In the genomic region with DNA sequence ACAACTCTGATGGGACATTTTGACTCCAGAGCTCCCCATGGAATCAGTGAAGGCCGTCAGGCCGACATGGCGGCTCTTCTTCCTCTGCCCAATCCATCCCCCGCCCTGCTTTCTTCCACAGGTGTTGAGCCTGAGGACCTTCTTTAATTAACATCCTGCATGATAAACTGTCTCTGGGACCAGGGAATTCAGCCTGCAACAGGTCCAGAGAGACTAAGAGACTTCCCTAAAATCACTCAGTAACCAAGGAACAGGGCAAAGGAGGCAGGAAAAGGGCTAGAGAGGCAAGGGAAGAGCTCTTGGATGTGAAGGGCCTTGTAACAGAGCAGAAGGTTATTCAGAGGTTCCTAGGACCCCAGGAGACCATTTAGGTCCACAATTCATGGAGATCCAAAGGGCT, we compare ENCODE assay signal across 20 cellular contexts. TPM values are rescaled to one million over a fixed set of nuclear protein-coding genes. Genes with fewer than 3 reads are reported as not detected.
DNase-seq lines count a peak whose midpoint lies in the region; ATAC-seq, FAIRE-seq and TF ChIP-seq lines count a peak whose summit lies in the region.
"Had no signal": no experiment of that assay in that cellular context is flagged by ENCODE, and none has a peak within 500 bp of the region (broad histone marks: within the 10 kb centered on the region; RNA-seq: fewer than 3 reads in every experiment).

No MANE protein-coding gene starts in this region.

- H3K9me3 Mint-ChIP-seq in activated CD4-positive, alpha-beta T cell treated with anti-CD3 and anti-CD28 coated beads, Interleukin-2, amount 10 ng/mL, durations not matched to agents 7 days and 5 days = no peaks in the 10 kb centered on the region
- H3K9me3 Mint-ChIP-seq in IgD-negative memory B cell = no peaks in the 10 kb centered on the region
- H3K9me3 Mint-ChIP-seq: CD4-positive, alpha-beta T cell had no signal

- H3K27ac ChIP-seq in GM12878 (ENCODE audit: control insufficient read depth, insufficient read depth) (peak overlapping the region; percentile 87), parathyroid adenoma (no peak overlapping the region), small intestine (ENCODE audit: low read depth in 1 of 2, low read length in 1 of 2) (no peak overlapping the region)
- H3K27ac ChIP-seq: 22Rv1, HL-60 had no signal

- H3K36me3 ChIP-seq in GM12878 (ENCODE audit: control insufficient read depth in 2 of 2, insufficient read depth in 2 of 2, low read length in 1 of 2) = no peaks in the 10 kb centered on the region
- H3K36me3 ChIP-seq in parathyroid adenoma (ENCODE audit: control insufficient read depth, insufficient read depth, low read length) = no peaks in the 10 kb centered on the region
- H3K36me3 ChIP-seq in small intestine (ENCODE audit: control insufficient read depth in 2 of 2, insufficient read depth in 2 of 2, low read length in 2 of 2) = no peaks in the 10 kb centered on the region

- RAD21 ChIA-PET in GM12878 (lab: Charles Lee; ENCODE audit: unreplicated experiment) = interaction anchor here (2.1 to 2.3 kb wide), 2 partner anchors 9 to 50 kb away, joined by 9 to 17 read pairs; no protein-coding TSS in a partner anchor

- H3K9me3 ChIP-seq in GM12878 (replicated peaks; ENCODE audit: control insufficient read depth, insufficient read depth, low read length) (no peaks in the 10 kb centered on the region), parathyroid adenoma (ENCODE audit: control insufficient read depth, low read length) (no peaks in the 10 kb centered on the region), small intestine (ENCODE audit: control insufficient read depth, low read depth) (no peaks in the 10 kb centered on the region)
- H3K9me3 ChIP-seq: Caco-2 had no signal

- BruUV-seq in GM12878 (replicated peaks; lab: Mats Ljungman, UMichigan) = no TSS peak

- peaks cover 12% of the 10 kb centered on the region for H3K27me3 Mint-ChIP-seq in activated CD4-positive, alpha-beta T cell treated with anti-CD3 and anti-CD28 coated beads, Interleukin-2, amount 10 ng/mL, durations not matched to agents 7 days and 5 days
- H3K27me3 Mint-ChIP-seq in IgD-negative memory B cell = no peaks in the 10 kb centered on the region

- no peak overlapping the region for H3K4me3 Mint-ChIP-seq in activated CD4-positive, alpha-beta T cell treated with anti-CD3 and anti-CD28 coated beads, Interleukin-2, amount 10 ng/mL, durations not matched to agents 7 days and 5 days
- peak overlapping the region in 2 of 4 donors; percentile 16 to 62 for H3K4me3 Mint-ChIP-seq in IgD-negative memory B cell
- H3K4me3 Mint-ChIP-seq: CD4-positive, alpha-beta T cell had no signal

- in situ Hi-C loops in GM12878 (cut with MboI) = loop anchor here (10.0 kb wide), 1 partner anchor 458 kb away; a partner anchor contains a TSS

- H3K27ac Mint-ChIP-seq in activated CD4-positive, alpha-beta T cell treated with anti-CD3 and anti-CD28 coated beads, Interleukin-2, amount 10 ng/mL, durations not matched to agents 7 days and 5 days = peak overlapping the region; percentile 67
- H3K27ac Mint-ChIP-seq in IgD-negative memory B cell = peak overlapping the region in 2 of 3 donors; percentile 61 to 93
- H3K27ac Mint-ChIP-seq: CD4-positive, alpha-beta T cell had no signal

- ATAC-seq in GM12878 = no peak
- no peak for ATAC-seq in activated CD4-positive, CD25-positive, alpha-beta regulatory T cell treated with anti-CD3 and anti-CD28 coated beads, Interleukin-2, amount 50 U/mL, for 24 hours
- ATAC-seq: SK-N-SH treated with all-trans-retinoic acid at 6 μM for 48 hours had no signal

- FAIRE-seq in GM12878 (lab: Jason Lieb, UNC) = no peak
- FAIRE-seq in small intestine (lab: Jason Lieb, UNC) = no peak

- peak overlapping the region; percentile 29 for H2AFZ ChIP-seq in GM12878 (ENCODE audit: control insufficient read depth, low read depth, low read length)
- peak overlapping the region; percentile 21 for H2AFZ ChIP-seq in parathyroid adenoma

- TF ChIP-seq RAD21 in GM12878 (IDR thresholded peaks at IDR 0.05; ENCODE audit: insufficient read depth, low read depth, low read length) = no peak

- intact Hi-C loops in GM12878 (cut with micrococcal nuclease; ENCODE audit: unreplicated experiment) = loop anchor here (5.0 to 10.0 kb wide), 3 partner anchors 458 to 978 kb away; a partner anchor contains a TSS

- no peaks in the 10 kb centered on the region for H4K20me1 ChIP-seq in GM12878 (ENCODE audit: control insufficient read depth, insufficient read depth)

- peaks cover 41% of the 10 kb centered on the region for H3K4me1 Mint-ChIP-seq in activated CD4-positive, alpha-beta T cell treated with anti-CD3 and anti-CD28 coated beads, Interleukin-2, amount 10 ng/mL, durations not matched to agents 7 days and 5 days
- peaks cover 52 to 55% (median 54%) of the 10 kb centered on the region in 3 donors for H3K4me1 Mint-ChIP-seq in IgD-negative memory B cell

- H3K36me3 Mint-ChIP-seq in activated CD4-positive, alpha-beta T cell treated with anti-CD3 and anti-CD28 coated beads, Interleukin-2, amount 10 ng/mL, durations not matched to agents 7 days and 5 days (ENCODE audit: low read depth) = no peaks in the 10 kb centered on the region
- H3K36me3 Mint-ChIP-seq in IgD-negative memory B cell = peaks cover 2% of the 10 kb centered on the region

- H3K79me2 ChIP-seq in GM12878 (ENCODE audit: control insufficient read depth, insufficient read depth, low read length) (peaks cover 16% of the 10 kb centered on the region), parathyroid adenoma (no peaks in the 10 kb centered on the region)

- H3K4me3 ChIP-seq in GM12878 (no peak overlapping the region), parathyroid adenoma (ENCODE audit: low read depth, low read length) (no peak overlapping the region), small intestine (ENCODE audit: low read depth in 1 of 2, low read length in 2 of 2) (no peak overlapping the region)

- peak overlapping the region; percentile 0 for H3K4me2 ChIP-seq in GM12878 (ENCODE audit: control insufficient read depth, insufficient read depth)
- no peak overlapping the region for H3K4me2 ChIP-seq in parathyroid adenoma (ENCODE audit: low read length)

- TF ChIP-seq POLR2A in GM12878 (IDR thresholded peaks at IDR 0.05; ENCODE audit: low read depth, low read length) = no peak

- H3K9ac ChIP-seq in GM12878 (ENCODE audit: control insufficient read depth, insufficient read depth, low read length) = peak overlapping the region; percentile 19; the same call in 1 of the 2 replicates
- no peak overlapping the region for H3K9ac ChIP-seq in parathyroid adenoma

- POLR2A ChIA-PET in activated CD4-positive, alpha-beta T cell treated with anti-CD3 and anti-CD28 coated beads, Interleukin-2, amount 10 ng/mL, durations not matched to agents 7 days and 5 days (lab: Charles Lee) = no interaction called here
- POLR2A ChIA-PET in GM12878 (lab: Charles Lee) = interaction anchor here (0.8 to 3.0 kb wide), 6 partner anchors 9 to 27 kb away, joined by 3 to 12 read pairs (median 3); no protein-coding TSS in a partner anchor

- H3K4me1 ChIP-seq in GM12878 (ENCODE audit: control insufficient read depth, insufficient read depth, low read length) (peaks cover 58% of the 10 kb centered on the region), parathyroid adenoma (no peaks in the 10 kb centered on the region), small intestine (ENCODE audit: control insufficient read depth in 2 of 2, insufficient read depth in 1 of 2, low read depth in 1 of 2, low read length in 1 of 2) (peaks cover 0 to 4% of the 10 kb centered on the region in 2 donors)

- no peak for TF ChIP-seq CTCF in GM12878 (IDR thresholded peaks at IDR 0.05 in 2 of 3, conservative IDR thresholded peaks at IDR 0.05 in 1 of 3; ENCODE audit: control insufficient read depth in 2 of 3, extremely low read depth in 1 of 3, insufficient read depth in 1 of 3, low read depth in 3 of 3, low read length in 3 of 3)
- TF ChIP-seq CTCF in parathyroid adenoma (IDR thresholded peaks at IDR 0.05) = no peak

- CTCF ChIA-PET in activated CD4-positive, alpha-beta T cell treated with anti-CD3 and anti-CD28 coated beads, Interleukin-2, amount 10 ng/mL, durations not matched to agents 7 days and 5 days (lab: Charles Lee) = interaction anchor here (1.6 kb wide), 1 partner anchor 28 kb away, joined by 4 read pairs; no protein-coding TSS in a partner anchor
- CTCF ChIA-PET in GM12878 (lab: Yijun Ruan, JAX) = interaction anchor here (0.7 to 3.8 kb wide), 5 partner anchors 9 to 66 kb away, joined by 3 to 22 read pairs (median 3); no protein-coding TSS in a partner anchor

- no peak for TF ChIP-seq EP300 in GM12878 (IDR thresholded peaks at IDR 0.05; ENCODE audit: borderline replicate concordance in 1 of 2, control insufficient read depth in 1 of 2, low read depth in 2 of 2, low read length in 2 of 2)

- H3K27me3 ChIP-seq in GM12878 (replicated peaks in 1 of 2; ENCODE audit: control insufficient read depth in 2 of 2, insufficient read depth in 2 of 2, low read length in 1 of 2) (no peaks in the 10 kb centered on the region), parathyroid adenoma (ENCODE audit: control insufficient read depth, insufficient read depth, low read length) (no peaks in the 10 kb centered on the region), small intestine (ENCODE audit: control insufficient read depth in 2 of 2, insufficient read depth in 2 of 2, low read length in 2 of 2) (no peaks in the 10 kb centered on the region)

- SMC1A ChIA-PET in GM12878 (lab: Charles Lee; ENCODE audit: uncharacterized antibody, unreplicated experiment) = interaction anchor here (0.6 to 8.2 kb wide), 10 partner anchors 7 to 115 kb away, joined by 3 to 80 read pairs (median 5); no protein-coding TSS in a partner anchor

- 100% methylated on average over 4 of the region's 4 CpGs for WGBS in GM12878 (ENCODE audit: insufficient coverage, insufficient replicate concordance, low lambda C conversion rate, missing lambda C conversion rate)
- 95 to 100% (median 98%) methylated on average over 4 of the region's 4 CpGs for WGBS in small intestine, 3 donors

- no peak for DNase-seq in activated CD4-positive, alpha-beta T cell treated with anti-CD3 and anti-CD28 coated beads, Interleukin-2, amount 10 ng/mL, durations not matched to agents 7 days and 5 days
- DNase-seq in activated CD4-positive, alpha-beta T cell treated with anti-CD3 and anti-CD28 coated beads for 48 hours = no peak
- DNase-seq in GM12878 (ENCODE audit: low read depth, low spot score) (no peak), small intestine (no peak), NCI-H1092 treated with DMSO at 0.1 percent for 48 hours (lab: John Stamatoyannopoulos, UW) (no peak)
- DNase-seq: Caco-2; CD4-positive, alpha-beta T cell; DMS153; GF-D8; GOT3; NCI-H1105; NK-92 treated with Interleukin-12 subunit alpha and Interleukin-12 subunit beta, amount 100 ng/mL, for 24 hours; RPMI8226; SIG-M5 had no signal

RNA-seq across cellular contexts. Expression of a gene that starts 6.0 kb away (rescaled TPM):
- 10 to 100 TPM; 17.4 to 19.6 TPM for total RNA-seq in activated CD4-positive, alpha-beta T cell treated with anti-CD3 and anti-CD28 coated beads, Interleukin-2, amount 10 ng/mL, durations not matched to agents 7 days and 5 days
- 357 TPM for polyA plus RNA-seq in IgD-negative memory B cell
- total RNA-seq in GM12878 (2013; cell fraction: nucleolus; rRNA removed) = 93.6 and 94.6 TPM in 2 replicates
- total RNA-seq in GM12878 (2014; rRNA removed) = 86.5 and 95.7 TPM in 2 replicates
- total RNA-seq in GM12878 (2014; rRNA removed; fragmentation: Illumina TruSeq; extraction: Trizol) = 204 and 212 TPM in 2 replicates
- 527 and 530 TPM in 2 replicates for total RNA-seq in GM12878 (2021)
- polyA plus RNA-seq in GM12878 (2011; ENCODE audit: low read depth) = 553 TPM
- polyA plus RNA-seq in GM12878 (2011; rRNA removed) = 133 and 220 TPM in 2 replicates
- polyA plus RNA-seq in GM12878 (2011; cell fraction: cytosol; rRNA removed) = 344 and 508 TPM in 2 replicates
- polyA plus RNA-seq in GM12878 (2011; cell fraction: nucleus; rRNA removed) = 200 and 240 TPM in 2 replicates
- 602 and 737 TPM in 2 replicates for polyA plus RNA-seq in GM12878 (2012)
- 688 and 698 TPM in 2 replicates for polyA plus RNA-seq in GM12878 (2014; fragmentation: Illumina TruSeq; extraction: Trizol)
- 100 to 1,000 TPM; 133 to 338 TPM for polyA plus RNA-seq in GM12878 (2014; fragmentation: Nextera tagmentation; extraction: Ambion mirVana)
- polyA plus RNA-seq in GM12878 (2014; rRNA removed) = 280 and 305 TPM in 2 replicates
- 100 to 1,000 TPM; 689 to 714 TPM for polyA plus RNA-seq in GM12878 (2016; fragmentation: Nextera tagmentation; extraction: Ambion mirVana)
- polyA minus RNA-seq in GM12878 (2011; rRNA and poly(A)+ RNA removed) = 275 and 304 TPM in 2 replicates
- 146 and 173 TPM in 2 replicates for polyA minus RNA-seq in GM12878 (2011; cell fraction: cytosol; rRNA and poly(A)+ RNA removed)
- polyA minus RNA-seq in GM12878 (2011; cell fraction: nucleus; rRNA and poly(A)+ RNA removed) = 58.8 and 86.6 TPM in 2 replicates
- 100 to 1,000 TPM; 206 to 572 (median 368) TPM for polyA plus RNA-seq in small intestine
